ENCODE assay signal across 23 cellular contexts in the genomic region with DNA sequence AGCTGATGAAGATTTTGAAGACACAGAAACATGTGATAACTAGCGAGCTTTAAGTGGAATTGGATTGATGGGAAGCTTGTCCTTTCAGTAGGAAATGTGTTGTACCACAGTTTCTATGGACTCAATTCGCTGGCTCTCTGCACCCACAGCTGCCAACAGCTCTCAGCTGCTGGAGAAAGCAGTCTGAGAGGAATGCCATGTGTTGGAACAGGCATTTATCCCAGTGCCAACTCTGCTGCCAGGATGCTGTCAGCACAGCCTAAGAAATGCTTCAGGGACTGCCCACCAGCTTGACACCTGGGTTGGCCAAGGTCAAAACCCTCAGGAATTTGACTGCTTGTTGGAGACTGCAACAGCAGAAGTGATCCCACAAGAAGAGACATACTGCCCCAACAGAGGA.
"Had no signal": no experiment of that assay in that cellular context is flagged by ENCODE, and none has a peak within 500 bp of the region (broad histone marks: within the 10 kb centered on the region; RNA-seq: fewer than 3 reads in every experiment).

No MANE protein-coding gene starts in this region.

- ATAC-seq: activated CD8-positive, alpha-beta T cell treated with anti-CD3 and anti-CD28 coated beads, Interleukin-2, amount 10 ng/mL, durations not matched to agents 7 days and 5 days; gastrocnemius medialis; left lobe of liver; mucosa of descending colon; naive thymus-derived CD4-positive, alpha-beta T cell; stimulated activated naive CD8-positive, alpha-beta T cell treated with anti-CD3 and anti-CD28 coated beads, Interleukin-15, Interleukin-2, amounts not matched to agents 100 U/mL and 50 U/mL, for 24 hours had no signal

- DNase-seq: activated CD4-positive, alpha-beta T cell treated with anti-CD3 and anti-CD28 coated beads, Interleukin-2, amount 10 ng/mL, durations not matched to agents 24 days and 14 days; activated CD4-positive, CD25-positive, alpha-beta regulatory T cell; activated CD8-positive, alpha-beta T cell treated with anti-CD3 and anti-CD28 coated beads, Interleukin-2, amount 10 ng/mL, durations not matched to agents 7 days and 5 days; activated naive CD4-positive, alpha-beta T cell treated with Interleukin-2 at 50 U/mL for 16 hours; activated naive CD8-positive, alpha-beta T cell treated with anti-CD3 and anti-CD28 coated beads, Interleukin-2, amount 10 ng/mL, durations not matched to agents 7 days and 5 days; activated T-cell treated with anti-CD3 and anti-CD28 coated beads, Interleukin-2, amount 50 U/mL, for 24 hours; brain microvascular endothelial cell; cortex of kidney; effector CD4-positive, alpha-beta T cell; gastrocnemius medialis; islet precursor cell; mammary epithelial cell; mucosa of descending colon; naive thymus-derived CD4-positive, alpha-beta T cell; ovary; retina; SK-N-SH; stimulated activated CD4-positive, alpha-beta T cell treated with anti-CD3 and anti-CD28 coated beads, Interleukin-2, amount 100 ng/mL, for 24 hours; stimulated activated naive CD8-positive, alpha-beta T cell treated with anti-CD3 and anti-CD28 coated beads, Interleukin-15, Interleukin-2, amounts not matched to agents 100 U/mL and 50 U/mL, for 24 hours; T-helper 1 cell; T-helper 9 cell; uterus had no signal
